9 cellular contexts compared by ENCODE assay signal in the genomic region with DNA sequence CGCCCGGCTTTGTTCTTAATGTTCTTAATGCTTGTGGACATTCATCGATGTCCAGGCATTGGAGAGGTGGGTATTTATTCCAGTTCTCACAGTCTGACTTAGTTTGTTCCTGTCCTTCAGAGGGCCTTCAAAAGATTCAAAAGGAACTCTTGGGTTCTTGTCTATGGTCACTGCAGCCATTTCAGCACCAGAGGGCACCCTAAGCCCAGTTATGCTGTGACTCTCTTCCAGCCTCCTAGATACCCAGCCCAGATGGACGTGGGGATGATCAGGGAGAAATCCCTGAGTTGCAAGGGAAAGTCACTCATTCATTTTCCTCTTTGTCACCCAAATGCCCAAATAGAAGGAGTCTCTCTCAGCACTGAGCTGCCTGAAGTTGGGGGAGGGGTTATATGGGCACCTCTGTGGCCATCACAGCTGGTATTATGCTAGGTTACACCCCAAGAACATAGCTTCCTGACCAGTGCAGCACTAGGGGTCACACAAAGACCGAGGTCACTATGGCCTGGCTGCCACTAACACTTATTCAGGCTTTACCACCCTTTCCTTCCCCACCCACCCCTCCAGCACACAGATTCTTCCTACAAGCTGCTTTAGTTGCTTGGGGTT. TPM values are rescaled to one million over a fixed set of nuclear protein-coding genes. Genes with fewer than 3 reads are reported as not detected.
A peak's percentile ranks its signal among the peaks of the same experiment; 100 is the strongest.
DNase-seq lines count a peak whose midpoint lies in the region; ATAC-seq lines count a peak whose summit lies in the region.
"Had no signal": no experiment of that assay in that cellular context is flagged by ENCODE, and none has a peak within 500 bp of the region (broad histone marks: within the 10 kb centered on the region; RNA-seq: fewer than 3 reads in every experiment).

No MANE protein-coding gene starts in this region.

- DNase-seq in C1 segment of cervical spinal cord (lab: John Stamatoyannopoulos, UW) (peak in 11 of 14 donors; percentile 10 to 65 (median 49)), GM19240 (ENCODE audit: insufficient read length, low spot score) (peak; percentile 63), NCI-H82 (lab: John Stamatoyannopoulos, UW) (peak; percentile 89), mesendoderm (peak; percentile 88)
- DNase-seq in activated CD4-positive, alpha-beta memory T cell treated with anti-CD3 and anti-CD28 coated beads, Interleukin-2, amount 10 ng/mL, durations not matched to agents 7 days and 5 days, result peak; percentile 75
- peak; percentile 46 to 74 (median 55) for DNase-seq in effector memory CD8-positive, alpha-beta T cell
- DNase-seq in stimulated activated CD8-positive, alpha-beta memory T cell treated with anti-CD3 and anti-CD28 coated beads, Interleukin-4, amount 100 ng/mL, for 1 hour (ENCODE audit: low read depth in 2 of 2, low spot score in 1 of 2), result peak; percentile 22 to 38

- no peak overlapping the region for H3K4me3 ChIP-seq in mesendoderm (ENCODE audit: low read length)

- no peaks in the 10 kb centered on the region for H3K4me1 Mint-ChIP-seq in activated CD4-positive, alpha-beta memory T cell treated with anti-CD3 and anti-CD28 coated beads, Interleukin-2, amount 10 ng/mL, durations not matched to agents 7 days and 5 days
- H3K4me1 Mint-ChIP-seq in effector memory CD8-positive, alpha-beta T cell (ENCODE audit: low read depth in 2 of 2), result no peaks in the 10 kb centered on the region

- H2BK5ac ChIP-seq in mesendoderm (ENCODE audit: low read length), result no peak overlapping the region

- no peak overlapping the region for H2BK120ac ChIP-seq in mesendoderm (ENCODE audit: low read depth, low read length)

- H3K9ac ChIP-seq in mesendoderm (ENCODE audit: low read length), result peak overlapping the region; percentile 1

- no peaks in the 10 kb centered on the region for H3K79me1 ChIP-seq in mesendoderm (ENCODE audit: low read length)

- ATAC-seq in HG03521 (IDR thresholded peaks at IDR 0.05; ENCODE audit: unreplicated experiment), result peak; percentile 85
- peak; percentile 76 for ATAC-seq in effector memory CD8-positive, alpha-beta T cell (replicated peaks)

- H3K27me3 ChIP-seq in mesendoderm (ENCODE audit: insufficient read depth, low read length, poor library complexity), result no peaks in the 10 kb centered on the region

- no CpG with 5 or more reads among the region's 5 CpGs for WGBS in mesendoderm (ENCODE audit: extremely low coverage, insufficient coverage, low lambda C conversion rate)

- POLR2A ChIA-PET in activated CD4-positive, alpha-beta memory T cell treated with anti-CD3 and anti-CD28 coated beads, Interleukin-2, amount 10 ng/mL, durations not matched to agents 7 days and 5 days (lab: Charles Lee), result no interaction called here

- no peaks in the 10 kb centered on the region for H3K4me1 ChIP-seq in mesendoderm (ENCODE audit: control insufficient read depth, low read depth, low read length)

- no peak overlapping the region for H4K8ac ChIP-seq in mesendoderm (ENCODE audit: low read depth, low read length)

- H3K23ac ChIP-seq in mesendoderm (ENCODE audit: low read length), result no peak overlapping the region

- no peak overlapping the region for H2BK15ac ChIP-seq in mesendoderm (replicated peaks; ENCODE audit: low read depth)

- no peak overlapping the region for H2AK5ac ChIP-seq in mesendoderm (ENCODE audit: low read length)

- no peaks in the 10 kb centered on the region for H3K9me3 Mint-ChIP-seq in activated CD4-positive, alpha-beta memory T cell treated with anti-CD3 and anti-CD28 coated beads, Interleukin-2, amount 10 ng/mL, durations not matched to agents 7 days and 5 days
- no peaks in the 10 kb centered on the region for H3K9me3 Mint-ChIP-seq in effector memory CD8-positive, alpha-beta T cell

- no peak overlapping the region for H4K5ac ChIP-seq in mesendoderm (ENCODE audit: low read length)

- H3K36me3 Mint-ChIP-seq in activated CD4-positive, alpha-beta memory T cell treated with anti-CD3 and anti-CD28 coated beads, Interleukin-2, amount 10 ng/mL, durations not matched to agents 7 days and 5 days (ENCODE audit: low read depth), result no peaks in the 10 kb centered on the region
- H3K36me3 Mint-ChIP-seq in effector memory CD8-positive, alpha-beta T cell (ENCODE audit: insufficient read depth), result no peaks in the 10 kb centered on the region
- H3K36me3 Mint-ChIP-seq: IgD-negative memory B cell had no signal

- no peak overlapping the region for H3K4ac ChIP-seq in mesendoderm (ENCODE audit: low read depth, low read length)

- no peaks in the 10 kb centered on the region for H3K36me3 ChIP-seq in mesendoderm (ENCODE audit: control insufficient read depth, insufficient read depth, low read length)

- CTCF ChIA-PET in activated CD4-positive, alpha-beta memory T cell treated with anti-CD3 and anti-CD28 coated beads, Interleukin-2, amount 10 ng/mL, durations not matched to agents 7 days and 5 days (lab: Charles Lee), result interaction anchor here (0.7 to 2.9 kb wide), 8 partner anchors 24 to 205 kb away, joined by 3 to 27 read pairs (median 6); a partner anchor contains a TSS

- H3K56ac ChIP-seq in mesendoderm (ENCODE audit: low read length), result peak overlapping the region; percentile 5

- no peaks in the 10 kb centered on the region for H3K79me2 ChIP-seq in mesendoderm (ENCODE audit: control insufficient read depth, insufficient read depth, low read length)

- no peak overlapping the region for H3K4me2 ChIP-seq in mesendoderm (ENCODE audit: low read length)

- no peak overlapping the region for H3K27ac Mint-ChIP-seq in activated CD4-positive, alpha-beta memory T cell treated with anti-CD3 and anti-CD28 coated beads, Interleukin-2, amount 10 ng/mL, durations not matched to agents 7 days and 5 days
- peak overlapping the region in 1 of 2 donors; percentile 53 for H3K27ac Mint-ChIP-seq in effector memory CD8-positive, alpha-beta T cell
- H3K27ac Mint-ChIP-seq: IgD-negative memory B cell had no signal

- H3K27me3 Mint-ChIP-seq in activated CD4-positive, alpha-beta memory T cell treated with anti-CD3 and anti-CD28 coated beads, Interleukin-2, amount 10 ng/mL, durations not matched to agents 7 days and 5 days, result peaks cover 8% of the 10 kb centered on the region
- H3K27me3 Mint-ChIP-seq in effector memory CD8-positive, alpha-beta T cell, result peaks cover 28 to 44% of the 10 kb centered on the region in 2 donors
- H3K27me3 Mint-ChIP-seq: IgD-negative memory B cell had no signal

- no peak overlapping the region for H3K4me3 Mint-ChIP-seq in activated CD4-positive, alpha-beta memory T cell treated with anti-CD3 and anti-CD28 coated beads, Interleukin-2, amount 10 ng/mL, durations not matched to agents 7 days and 5 days
- H3K4me3 Mint-ChIP-seq in effector memory CD8-positive, alpha-beta T cell, result no peak overlapping the region

- H3K18ac ChIP-seq in mesendoderm (ENCODE audit: low read length), result no peak overlapping the region

- H3K27ac ChIP-seq in mesendoderm (ENCODE audit: low read depth, low read length), result no peak overlapping the region

RNA-seq across cellular contexts. Expression of a gene that starts 26.5 kb away (rescaled TPM):
- 1 to 10 TPM; 9.5 to 9.7 TPM for total RNA-seq in activated CD4-positive, alpha-beta memory T cell treated with anti-CD3 and anti-CD28 coated beads, Interleukin-2, amount 10 ng/mL, durations not matched to agents 7 days and 5 days
- polyA plus RNA-seq in mesendoderm (2013, experiment 1 of 2), result 7.6 TPM
- 6.3 TPM for polyA plus RNA-seq in mesendoderm (2013, experiment 2 of 2)

RNA-seq across cellular contexts. Expression of a gene that starts 38.9 kb away (rescaled TPM):
- 100 to 1,000 TPM in 1 of 2 experiments, 10 to 100 TPM in 1; 98.1 to 104 TPM for total RNA-seq in activated CD4-positive, alpha-beta memory T cell treated with anti-CD3 and anti-CD28 coated beads, Interleukin-2, amount 10 ng/mL, durations not matched to agents 7 days and 5 days
- 100 TPM for polyA plus RNA-seq in mesendoderm (2013, experiment 1 of 2)
- polyA plus RNA-seq in mesendoderm (2013, experiment 2 of 2), result 100.0 TPM

Comparison
In these comparisons a context has a peak if more than half of its experiments do, and no peak if none do; other contexts are left out.
1. DNase-seq: peak in every context shown above with its lines; median percentile 89 in NCI-H82; 88 in mesendoderm; 75 in activated CD4-positive, alpha-beta memory T cell treated with anti-CD3 and anti-CD28 coated beads, Interleukin-2, amount 10 ng/mL, durations not matched to agents 7 days and 5 days; 63 in GM19240; 55 in effector memory CD8-positive, alpha-beta T cell; 49 in C1 segment of cervical spinal cord; 30 in stimulated activated CD8-positive, alpha-beta memory T cell treated with anti-CD3 and anti-CD28 coated beads, Interleukin-4, amount 100 ng/mL, for 1 hour.